ENCODE assay signal across 1 cellular context in the genomic region with DNA sequence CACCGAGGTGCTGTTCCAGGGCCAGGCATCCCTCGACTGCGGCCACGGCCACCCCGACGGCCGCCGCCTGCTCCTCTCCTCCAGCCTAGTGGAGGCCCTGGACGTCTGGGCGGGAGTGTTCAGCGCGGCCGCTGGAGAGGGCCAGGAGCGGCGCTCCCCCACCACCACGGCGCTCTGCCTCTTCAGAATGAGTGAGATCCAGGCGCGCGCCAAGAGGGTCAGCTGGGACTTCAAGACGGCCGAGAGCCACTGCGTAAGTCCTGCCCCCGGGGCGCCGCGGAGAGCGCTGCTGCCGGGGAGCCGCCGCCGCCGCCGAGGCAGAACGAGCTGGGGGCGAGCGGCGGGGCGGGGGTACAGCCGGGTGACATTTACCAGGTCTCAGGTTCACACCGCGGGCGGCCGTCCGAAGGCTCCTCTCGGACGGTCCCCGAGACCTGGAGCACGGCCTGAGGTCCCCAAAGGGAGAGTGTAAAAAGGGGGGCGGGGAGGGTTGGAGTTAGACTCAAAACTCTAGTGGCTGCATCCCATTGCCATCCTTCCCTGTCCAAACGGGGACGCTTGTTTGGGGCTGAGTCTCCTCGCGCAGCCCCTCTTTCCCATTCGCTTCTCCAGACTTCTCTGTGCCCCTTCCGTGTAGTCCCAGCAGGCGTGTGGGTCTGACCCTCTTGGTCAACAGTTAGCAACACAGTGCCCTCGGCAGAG.
TF ChIP-seq lines count a peak whose summit lies in the region.

No MANE protein-coding gene starts in this region.

TF ChIP-seq in GM23338, 12 proteins besides CTCF, POLR2A, EP300 and RAD21 (continued from another document):
- TF ChIP-seq, protein P1, sequence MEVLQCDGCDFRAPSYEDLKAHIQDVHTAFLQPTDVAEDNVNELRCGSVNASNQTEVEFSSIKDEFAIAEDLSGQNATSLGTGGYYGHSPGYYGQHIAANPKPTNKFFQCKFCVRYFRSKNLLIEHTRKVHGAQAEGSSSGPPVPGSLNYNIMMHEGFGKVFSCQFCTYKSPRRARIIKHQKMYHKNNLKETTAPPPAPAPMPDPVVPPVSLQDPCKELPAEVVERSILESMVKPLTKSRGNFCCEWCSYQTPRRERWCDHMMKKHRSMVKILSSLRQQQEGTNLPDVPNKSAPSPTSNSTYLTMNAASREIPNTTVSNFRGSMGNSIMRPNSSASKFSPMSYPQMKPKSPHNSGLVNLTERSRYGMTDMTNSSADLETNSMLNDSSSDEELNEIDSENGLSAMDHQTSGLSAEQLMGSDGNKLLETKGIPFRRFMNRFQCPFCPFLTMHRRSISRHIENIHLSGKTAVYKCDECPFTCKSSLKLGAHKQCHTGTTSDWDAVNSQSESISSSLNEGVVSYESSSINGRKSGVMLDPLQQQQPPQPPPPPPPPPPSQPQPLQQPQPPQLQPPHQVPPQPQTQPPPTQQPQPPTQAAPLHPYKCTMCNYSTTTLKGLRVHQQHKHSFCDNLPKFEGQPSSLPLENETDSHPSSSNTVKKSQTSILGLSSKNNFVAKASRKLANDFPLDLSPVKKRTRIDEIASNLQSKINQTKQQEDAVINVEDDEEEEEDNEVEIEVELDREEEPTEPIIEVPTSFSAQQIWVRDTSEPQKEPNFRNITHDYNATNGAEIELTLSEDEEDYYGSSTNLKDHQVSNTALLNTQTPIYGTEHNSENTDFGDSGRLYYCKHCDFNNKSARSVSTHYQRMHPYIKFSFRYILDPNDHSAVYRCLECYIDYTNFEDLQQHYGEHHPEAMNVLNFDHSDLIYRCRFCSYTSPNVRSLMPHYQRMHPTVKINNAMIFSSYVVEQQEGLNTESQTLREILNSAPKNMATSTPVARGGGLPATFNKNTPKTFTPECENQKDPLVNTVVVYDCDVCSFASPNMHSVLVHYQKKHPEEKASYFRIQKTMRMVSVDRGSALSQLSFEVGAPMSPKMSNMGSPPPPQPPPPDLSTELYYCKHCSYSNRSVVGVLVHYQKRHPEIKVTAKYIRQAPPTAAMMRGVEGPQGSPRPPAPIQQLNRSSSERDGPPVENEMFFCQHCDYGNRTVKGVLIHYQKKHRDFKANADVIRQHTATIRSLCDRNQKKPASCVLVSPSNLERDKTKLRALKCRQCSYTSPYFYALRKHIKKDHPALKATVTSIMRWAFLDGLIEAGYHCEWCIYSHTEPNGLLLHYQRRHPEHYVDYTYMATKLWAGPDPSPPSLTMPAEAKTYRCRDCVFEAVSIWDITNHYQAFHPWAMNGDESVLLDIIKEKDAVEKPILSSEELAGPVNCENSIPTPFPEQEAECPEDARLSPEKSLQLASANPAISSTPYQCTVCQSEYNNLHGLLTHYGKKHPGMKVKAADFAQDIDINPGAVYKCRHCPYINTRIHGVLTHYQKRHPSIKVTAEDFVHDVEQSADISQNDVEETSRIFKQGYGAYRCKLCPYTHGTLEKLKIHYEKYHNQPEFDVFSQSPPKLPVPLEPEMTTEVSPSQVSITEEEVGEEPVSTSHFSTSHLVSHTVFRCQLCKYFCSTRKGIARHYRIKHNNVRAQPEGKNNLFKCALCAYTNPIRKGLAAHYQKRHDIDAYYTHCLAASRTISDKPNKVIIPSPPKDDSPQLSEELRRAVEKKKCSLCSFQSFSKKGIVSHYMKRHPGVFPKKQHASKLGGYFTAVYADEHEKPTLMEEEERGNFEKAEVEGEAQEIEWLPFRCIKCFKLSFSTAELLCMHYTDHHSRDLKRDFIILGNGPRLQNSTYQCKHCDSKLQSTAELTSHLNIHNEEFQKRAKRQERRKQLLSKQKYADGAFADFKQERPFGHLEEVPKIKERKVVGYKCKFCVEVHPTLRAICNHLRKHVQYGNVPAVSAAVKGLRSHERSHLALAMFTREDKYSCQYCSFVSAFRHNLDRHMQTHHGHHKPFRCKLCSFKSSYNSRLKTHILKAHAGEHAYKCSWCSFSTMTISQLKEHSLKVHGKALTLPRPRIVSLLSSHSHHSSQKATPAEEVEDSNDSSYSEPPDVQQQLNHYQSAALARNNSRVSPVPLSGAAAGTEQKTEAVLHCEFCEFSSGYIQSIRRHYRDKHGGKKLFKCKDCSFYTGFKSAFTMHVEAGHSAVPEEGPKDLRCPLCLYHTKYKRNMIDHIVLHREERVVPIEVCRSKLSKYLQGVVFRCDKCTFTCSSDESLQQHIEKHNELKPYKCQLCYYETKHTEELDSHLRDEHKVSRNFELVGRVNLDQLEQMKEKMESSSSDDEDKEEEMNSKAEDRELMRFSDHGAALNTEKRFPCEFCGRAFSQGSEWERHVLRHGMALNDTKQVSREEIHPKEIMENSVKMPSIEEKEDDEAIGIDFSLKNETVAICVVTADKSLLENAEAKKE (CRISPR knock-in tag; IDR thresholded peaks at IDR 0.05) = no peak
- TF ChIP-seq, protein P2, sequence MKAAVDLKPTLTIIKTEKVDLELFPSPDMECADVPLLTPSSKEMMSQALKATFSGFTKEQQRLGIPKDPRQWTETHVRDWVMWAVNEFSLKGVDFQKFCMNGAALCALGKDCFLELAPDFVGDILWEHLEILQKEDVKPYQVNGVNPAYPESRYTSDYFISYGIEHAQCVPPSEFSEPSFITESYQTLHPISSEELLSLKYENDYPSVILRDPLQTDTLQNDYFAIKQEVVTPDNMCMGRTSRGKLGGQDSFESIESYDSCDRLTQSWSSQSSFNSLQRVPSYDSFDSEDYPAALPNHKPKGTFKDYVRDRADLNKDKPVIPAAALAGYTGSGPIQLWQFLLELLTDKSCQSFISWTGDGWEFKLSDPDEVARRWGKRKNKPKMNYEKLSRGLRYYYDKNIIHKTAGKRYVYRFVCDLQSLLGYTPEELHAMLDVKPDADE (IDR thresholded peaks at IDR 0.05) = no peak
- TF ChIP-seq CREB1 (CRISPR knock-in tag; IDR thresholded peaks at IDR 0.05; ENCODE audit: low read depth) (no peak), JUNB (IDR thresholded peaks at IDR 0.05; ENCODE audit: unreplicated experiment) (no peak)
